10 cellular contexts compared by ENCODE assay signal in the genomic region with DNA sequence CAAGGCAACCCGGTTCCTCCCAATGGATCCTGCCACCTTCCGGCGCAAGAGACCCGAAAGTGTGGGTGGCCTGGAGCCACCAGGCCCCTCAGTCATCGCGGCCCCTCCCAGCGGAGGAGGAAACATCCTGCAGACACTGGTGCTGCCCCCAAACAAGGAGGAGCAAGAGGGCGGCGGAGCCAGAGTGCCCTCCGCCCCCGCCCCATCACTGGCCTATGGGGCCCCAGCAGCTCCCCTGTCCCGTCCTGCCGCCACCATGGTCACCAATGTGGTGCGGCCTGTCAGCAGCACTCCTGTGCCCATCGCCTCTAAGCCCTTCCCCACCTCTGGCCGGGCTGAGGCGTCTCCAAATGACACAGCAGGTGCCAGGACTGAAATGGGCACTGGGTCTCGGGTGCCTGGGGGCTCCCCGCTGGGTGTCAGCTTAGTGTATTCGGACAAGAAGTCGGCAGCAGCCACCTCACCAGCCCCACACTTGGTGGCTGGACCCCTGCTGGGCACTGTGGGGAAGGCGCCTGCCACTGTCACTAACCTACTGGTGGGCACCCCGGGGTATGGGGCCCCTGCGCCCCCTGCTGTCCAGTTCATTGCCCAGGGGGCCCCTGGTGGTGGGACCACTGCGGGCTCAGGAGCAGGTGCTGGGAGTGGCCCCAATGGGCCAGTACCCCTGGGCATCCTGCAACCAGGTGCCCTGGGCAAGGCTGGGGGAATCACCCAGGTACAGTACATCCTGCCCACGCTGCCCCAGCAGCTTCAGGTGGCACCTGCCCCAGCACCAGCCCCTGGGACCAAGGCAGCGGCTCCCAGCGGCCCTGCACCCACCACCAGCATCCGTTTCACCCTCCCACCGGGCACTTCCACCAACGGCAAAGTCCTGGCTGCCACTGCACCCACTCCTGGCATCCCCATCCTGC. TPM values are rescaled to one million over a fixed set of nuclear protein-coding genes. Genes with fewer than 3 reads are reported as not detected.
DNase-seq lines count a peak whose midpoint lies in the region; ATAC-seq and TF ChIP-seq lines count a peak whose summit lies in the region.
"Had no signal": no experiment of that assay in that cellular context is flagged by ENCODE, and none has a peak within 500 bp of the region (broad histone marks: within the 10 kb centered on the region; RNA-seq: fewer than 3 reads in every experiment).

No MANE protein-coding gene starts in this region.

- no peaks in the 10 kb centered on the region for H3K9me2 ChIP-seq in OCI-LY7 (ENCODE audit: insufficient read depth, low read length)

- BruUV-seq in OCI-LY7 (replicated peaks; lab: Mats Ljungman, UMichigan) = no TSS peak

- H3K4me2 ChIP-seq in OCI-LY7 (ENCODE audit: low read length) = no peak overlapping the region

- 79 to 86% methylated on average over 28 to 29 of the region's 31 CpGs for WGBS in tibial nerve, 2 donors

- DNase-seq in GDM1 (lab: John Stamatoyannopoulos, UW) (peak; percentile 19), OCI-LY7 (ENCODE audit: low spot score) (peak; percentile 71), left colon (no peak), tibial nerve (ENCODE audit: low spot score in 2 of 2) (no peak), NCI-H524 treated with DMSO at 0.1 percent for 48 hours (lab: John Stamatoyannopoulos, UW) (no peak)
- peak; percentile 63 for DNase-seq in activated naive CD4-positive, alpha-beta T cell treated with Interleukin-2 at 50 U/mL for 16 hours

- POLR2A ChIA-PET in OCI-LY7 (lab: Charles Lee) = no interaction called here

- H3K36me3 ChIP-seq in OCI-LY7 (ENCODE audit: insufficient read depth, low read length) (peaks cover 89% of the 10 kb centered on the region), tibial nerve (peaks cover 0 to 87% (median 35%) of the 10 kb centered on the region in 3 donors)

- TF ChIP-seq CTCF in OCI-LY7 (conservative IDR thresholded peaks at IDR 0.05; ENCODE audit: low read length) (peak; percentile 85), tibial nerve (IDR thresholded peaks at IDR 0.05) (peak in 4 of 5 experiments; percentile 27 to 53 (median 33))

- H3K27ac ChIP-seq in OCI-LY7 (ENCODE audit: low read depth, low read length, poor library complexity, severe bottlenecking) (no peak overlapping the region), tibial nerve (peak overlapping the region in 2 of 4 donors; percentile 1 to 5)
- H3K27ac ChIP-seq: SK-N-MC had no signal

- CTCF ChIA-PET in OCI-LY7 (lab: Charles Lee; ENCODE audit: unreplicated experiment) = no interaction called here

- TF ChIP-seq EP300 in tibial nerve (IDR thresholded peaks at IDR 0.05) = no peak

- H3K27me3 ChIP-seq in tibial nerve = no peaks in the 10 kb centered on the region

- ATAC-seq in left colon (peak; percentile 22), HG03442 (IDR thresholded peaks at IDR 0.05; ENCODE audit: unreplicated experiment) (no peak), HG03457 (IDR thresholded peaks at IDR 0.05; ENCODE audit: unreplicated experiment) (no peak)

- H3K9me3 ChIP-seq in OCI-LY7 (ENCODE audit: low read length) = no peaks in the 10 kb centered on the region
- H3K9me3 ChIP-seq in tibial nerve = no peaks in the 10 kb centered on the region

- peaks cover 4% of the 10 kb centered on the region; the same call in 1 of the 2 replicates for H3K79me2 ChIP-seq in OCI-LY7 (ENCODE audit: insufficient read depth, low read depth, low read length)

- H4K20me1 ChIP-seq in OCI-LY7 (ENCODE audit: insufficient read depth, low read length) = no peaks in the 10 kb centered on the region

- H3K4me1 ChIP-seq in OCI-LY7 (ENCODE audit: insufficient read depth, low read length, poor library complexity, severe bottlenecking) (peaks cover 13% of the 10 kb centered on the region), tibial nerve (peaks cover 0 to 13% (median 11%) of the 10 kb centered on the region in 4 donors)

- intact Hi-C loops in OCI-LY7 (cut with micrococcal nuclease; ENCODE audit: unreplicated experiment) (no loop called here), left colon (cut with DNase I, micrococcal nuclease) (no loop called here)

- H3K4me3 ChIP-seq in OCI-LY7 (ENCODE audit: low read depth, low read length, poor library complexity, severe bottlenecking) (no peak overlapping the region), tibial nerve (no peak overlapping the region)
- H3K4me3 ChIP-seq: SK-N-MC had no signal

- no peak overlapping the region for H2AFZ ChIP-seq in OCI-LY7 (ENCODE audit: low read length)

- no peak for TF ChIP-seq POLR2A in tibial nerve (IDR thresholded peaks at IDR 0.05)

RNA-seq across cellular contexts. Expression of a gene that starts 11.2 kb away (rescaled TPM):
- total RNA-seq in OCI-LY7 (2014; rRNA removed; shearing (Covaris generic)) = 1.4 TPM in 1 of 2 replicates, not detected in the other
- total RNA-seq in OCI-LY7 (2022) = 0.40 and 0.70 TPM in 2 replicates
- under 1 TPM; 0.49 to 0.50 TPM for total RNA-seq in left colon
- total RNA-seq in tibial nerve = under 1 TPM in 2 of 4 donors, not detected in 2; 0.30 to 0.44 TPM

RNA-seq across cellular contexts. Expression of a gene that starts 11.6 kb away (rescaled TPM):
- 54.9 and 62.1 TPM in 2 replicates for total RNA-seq in OCI-LY7 (2014; rRNA removed; shearing (Covaris generic))
- total RNA-seq in OCI-LY7 (2022) (35.9 and 42.3 TPM in 2 replicates), left colon (10 to 100 TPM; 25.9 to 40.5 TPM), tibial nerve (1 to 10 TPM; 3.8 to 9.0 (median 8.1) TPM)

RNA-seq across cellular contexts. Expression of a gene that starts 21.7 kb away (rescaled TPM):
- 20.7 and 26.8 TPM in 2 replicates for total RNA-seq in OCI-LY7 (2014; rRNA removed; shearing (Covaris generic))
- total RNA-seq in OCI-LY7 (2022) (48.2 and 59.3 TPM in 2 replicates), left colon (10 to 100 TPM; 43.0 to 47.9 TPM), tibial nerve (10 to 100 TPM; 27.0 to 74.1 (median 41.3) TPM)

RNA-seq across cellular contexts. Expression of a gene that starts 22.3 kb away (rescaled TPM):
- not detected in 2 replicates for total RNA-seq in OCI-LY7 (2014; rRNA removed; shearing (Covaris generic))
- total RNA-seq in OCI-LY7 (2022) (1.8 TPM in 2 replicates), left colon (under 1 TPM; 0.21 to 0.25 TPM), tibial nerve (under 1 TPM in 1 of 4 donors, not detected in 3; 0.20 TPM)
- total RNA-seq: pulmonary artery endothelial cell had no signal

RNA-seq across cellular contexts. Expression of a gene that starts 34.7 kb away (rescaled TPM):
- total RNA-seq in OCI-LY7 (2014; rRNA removed; shearing (Covaris generic)) = 6.0 and 10.5 TPM in 2 replicates
- total RNA-seq in OCI-LY7 (2022) (14.7 and 17.2 TPM in 2 replicates), left colon (10 to 100 TPM; 21.4 to 21.5 TPM), tibial nerve (10 to 100 TPM; 17.9 to 33.3 (median 22.4) TPM)

Comparison
In these comparisons a context has a peak if more than half of its experiments do, and no peak if none do; other contexts are left out.
1. DNase-seq: peak in GDM1 (single experiment), OCI-LY7 (single experiment) and activated naive CD4-positive, alpha-beta T cell treated with Interleukin-2 at 50 U/mL for 16 hours (single experiment); none in left colon (0 of 2), tibial nerve (0 of 2) and NCI-H524 treated with DMSO at 0.1 percent for 48 hours (single experiment).